ENCODE assay signal across 23 cellular contexts in genomic region chr15:29466292-29466691, GRCh38.
DNase-seq lines count a peak whose midpoint lies in the region; TF ChIP-seq lines count a peak whose summit lies in the region.
"Had no signal": no experiment of that assay in that cellular context is flagged by ENCODE, and none has a peak within 500 bp of the region (broad histone marks: within the 10 kb centered on the region; RNA-seq: fewer than 3 reads in every experiment).

No MANE protein-coding gene starts in this region.

- H3K36me3 ChIP-seq in HEK293 (ENCODE audit: control insufficient read depth in 2 of 2, insufficient read depth in 1 of 2, low read length in 2 of 2) (no peaks in the 10 kb centered on the region), endodermal cell (ENCODE audit: control insufficient read depth, insufficient read depth, low read length) (no peaks in the 10 kb centered on the region)
- H3K36me3 ChIP-seq: BLaER1 treated with 17β-estradiol and CSF1 and Interleukin-3, amounts not matched to agents 10 nM and 100 nM had no signal

- no peaks in the 10 kb centered on the region for H3K27me3 ChIP-seq in endodermal cell (ENCODE audit: control insufficient read depth, insufficient read depth, low read length, poor library complexity, severe bottlenecking)
- H3K27me3 ChIP-seq: BLaER1 treated with 17β-estradiol and CSF1 and Interleukin-3, amounts not matched to agents 10 nM and 100 nM had no signal

- H3K27ac ChIP-seq in C4-2B (peak overlapping the region; percentile 21; the same call in 1 of the 2 replicates), HEK293 (ENCODE audit: extremely low read depth, low read depth, low read length) (no peak overlapping the region), endodermal cell (ENCODE audit: low read depth, low read length) (no peak overlapping the region)
- H3K27ac ChIP-seq: A549; BLaER1 treated with 17β-estradiol and CSF1 and Interleukin-3, amounts not matched to agents 10 nM and 100 nM had no signal

- DNase-seq in endodermal cell: peak; percentile 11
- DNase-seq in NCI-H226: no peak
- no peak for DNase-seq in retina
- no peak for DNase-seq in NCI-H2227 (lab: John Stamatoyannopoulos, UW; ENCODE audit: unreplicated experiment)
- DNase-seq: AML-193; CD4-positive, alpha-beta memory T cell; CD4-positive, CD25-positive, alpha-beta regulatory T cell; CD8-positive, alpha-beta memory T cell; COR-L47; DMS 273 treated with DMSO at 0.1 percent for 48 hours; DMS153; DMS53; DMS79; DND-41; EL; GDM1 had no signal

- H3K9ac ChIP-seq in endodermal cell (ENCODE audit: extremely low read depth, low read length, poor library complexity, severe bottlenecking): no peak overlapping the region
- H3K9ac ChIP-seq: BLaER1 treated with 17β-estradiol and CSF1 and Interleukin-3, amounts not matched to agents 10 nM and 100 nM had no signal

- POLR2A ChIA-PET in HEK293 (lab: Yijun Ruan, JAX): no interaction called here

- H3K4me1 ChIP-seq in HEK293 (ENCODE audit: control insufficient read depth, insufficient read depth, low read length) (peaks cover 4% of the 10 kb centered on the region; the same call in 1 of the 2 replicates), endodermal cell (ENCODE audit: control insufficient read depth, insufficient read depth, low read length) (no peaks in the 10 kb centered on the region)

- H3K27me3 Mint-ChIP-seq in endodermal cell (ENCODE audit: insufficient read depth): no peaks in the 10 kb centered on the region
- H3K27me3 Mint-ChIP-seq: B cell; CD4-positive, CD25-positive, alpha-beta regulatory T cell had no signal

- no peak overlapping the region for H3K27ac Mint-ChIP-seq in endodermal cell
- H3K27ac Mint-ChIP-seq: B cell; CD4-positive, alpha-beta memory T cell; CD4-positive, CD25-positive, alpha-beta regulatory T cell; CD8-positive, alpha-beta memory T cell had no signal

- CTCF ChIA-PET in HEK293 (lab: Yijun Ruan, JAX): no interaction called here

- H3K4me3 ChIP-seq in HEK293 (ENCODE audit: low read depth, low read length): no peak overlapping the region
- H3K4me3 ChIP-seq in endodermal cell (ENCODE audit: low read length): no peak overlapping the region
- H3K4me3 ChIP-seq: A549; BLaER1 treated with 17β-estradiol and CSF1 and Interleukin-3, amounts not matched to agents 10 nM and 100 nM; GM12878 had no signal

- H3K4me1 Mint-ChIP-seq in endodermal cell: peaks cover 2% of the 10 kb centered on the region
- H3K4me1 Mint-ChIP-seq: CD14-positive monocyte; CD4-positive, alpha-beta memory T cell; CD4-positive, CD25-positive, alpha-beta regulatory T cell; CD8-positive, alpha-beta memory T cell had no signal

- WGBS in endodermal cell (ENCODE audit: insufficient coverage in 1 of 2, insufficient read length in 1 of 2), 2 experiments: 88 to 100% methylated on average over 3 to 4 of the region's 4 CpGs

- H3K9me3 Mint-ChIP-seq in endodermal cell: no peaks in the 10 kb centered on the region
- H3K9me3 Mint-ChIP-seq: CD4-positive, CD25-positive, alpha-beta regulatory T cell; CD8-positive, alpha-beta memory T cell had no signal

- no peaks in the 10 kb centered on the region for H3K36me3 Mint-ChIP-seq in endodermal cell (ENCODE audit: low read depth)
- H3K36me3 Mint-ChIP-seq: CD14-positive monocyte; CD4-positive, alpha-beta memory T cell; CD4-positive, CD25-positive, alpha-beta regulatory T cell; CD8-positive, alpha-beta memory T cell had no signal

- H3K9me3 ChIP-seq in HEK293 (ENCODE audit: control insufficient read depth, insufficient read depth, low read depth, low read length) (no peaks in the 10 kb centered on the region), endodermal cell (ENCODE audit: control insufficient read depth, low read length) (no peaks in the 10 kb centered on the region)
- H3K9me3 ChIP-seq: A549; BLaER1 treated with 17β-estradiol and CSF1 and Interleukin-3, amounts not matched to agents 10 nM and 100 nM had no signal

- TF ChIP-seq CTCF in C4-2B (conservative IDR thresholded peaks at IDR 0.05) (no peak), HEK293 (tag by site-specific recombination; IDR thresholded peaks at IDR 0.05) (no peak), endodermal cell (conservative IDR thresholded peaks at IDR 0.05) (no peak)

- H3K4me3 Mint-ChIP-seq in endodermal cell: no peak overlapping the region
- H3K4me3 Mint-ChIP-seq: B cell; CD14-positive monocyte; CD4-positive, alpha-beta memory T cell; CD4-positive, CD25-positive, alpha-beta regulatory T cell; CD8-positive, alpha-beta memory T cell had no signal

TF ChIP-seq in HEK293, 187 proteins besides CTCF, POLR2A, EP300 and RAD21:
- TF ChIP-seq GLIS1 (tag by site-specific recombination; IDR thresholded peaks at IDR 0.05) (peak; percentile 96), ZNF23 (tag by site-specific recombination; IDR thresholded peaks at IDR 0.05; ENCODE audit: borderline replicate concordance) (no peak)
